ENCODE assay signal across 8 cellular contexts in the genomic region with DNA sequence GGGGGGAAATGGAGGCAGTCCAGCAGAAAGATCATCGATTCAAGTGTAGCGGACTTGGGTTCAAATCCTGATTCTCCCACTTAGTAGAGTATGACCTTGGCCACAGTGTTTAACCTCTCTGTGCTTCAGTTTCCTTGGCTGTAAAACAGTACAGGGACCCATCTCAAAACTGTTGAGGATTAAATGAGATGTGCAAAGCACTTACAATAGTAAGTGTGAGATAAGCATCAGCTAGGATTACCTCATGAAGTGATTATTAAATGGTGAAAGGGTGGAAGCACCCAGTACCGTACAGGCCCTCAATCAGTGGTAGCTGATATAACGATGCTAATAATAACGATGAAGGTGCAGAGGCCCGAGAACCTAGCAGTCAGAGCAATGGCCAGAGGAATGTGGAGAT. TPM values are rescaled to one million over a fixed set of nuclear protein-coding genes. Genes with fewer than 3 reads are reported as not detected.
DNase-seq lines count a peak whose midpoint lies in the region; ATAC-seq and TF ChIP-seq lines count a peak whose summit lies in the region.

No MANE protein-coding gene starts in this region.

- no peaks in the 10 kb centered on the region for H3K27me3 ChIP-seq in testis

- intact Hi-C loops in testis (cut with DNase I; ENCODE audit: low total_unique reads), result loop anchor here (10.0 kb wide), 2 partner anchors 71 to 101 kb away; partner anchors contain the start of genes NCBP2L and TSC22D3

- peak overlapping the region; percentile 49 for H3K4me3 ChIP-seq in coronary artery
- no peak overlapping the region for H3K4me3 ChIP-seq in skin epidermis
- no peak overlapping the region for H3K4me3 ChIP-seq in testis

- DNase-seq in coronary artery (ENCODE audit: low spot score) (no peak), testis (no peak), NCI-H2029 treated with DMSO at 0.1 percent for 48 hours (lab: John Stamatoyannopoulos, UW) (no peak), middle frontal gyrus (ENCODE audit: extremely low spot score, low spot score) (no peak)

- no peak for TF ChIP-seq CTCF in coronary artery (IDR thresholded peaks at IDR 0.05)
- TF ChIP-seq CTCF in testis (IDR thresholded peaks at IDR 0.05), result no peak

- no peaks in the 10 kb centered on the region for H3K36me3 ChIP-seq in testis (ENCODE audit: low read depth, missing control alignments)

- H3K27ac ChIP-seq in coronary artery (peak overlapping the region; percentile 82 to 98), skin epidermis (peak overlapping the region; percentile 4 to 94 (median 80)), testis (peak overlapping the region in 1 of 2 donors; percentile 88)

- ATAC-seq in GM19455 (IDR thresholded peaks at IDR 0.05; ENCODE audit: unreplicated experiment), result peak; percentile 5
- ATAC-seq in HG03439 (IDR thresholded peaks at IDR 0.05; ENCODE audit: unreplicated experiment), result peak; percentile 2
- ATAC-seq in HG02870 (IDR thresholded peaks at IDR 0.05; ENCODE audit: unreplicated experiment), result no peak

- no peaks in the 10 kb centered on the region for H3K4me1 ChIP-seq in testis

- no peaks in the 10 kb centered on the region for H3K9me3 ChIP-seq in testis

- no peak for TF ChIP-seq POLR2A in testis (IDR thresholded peaks at IDR 0.05)

- WGBS in testis, 2 donors, result 58 to 64% methylated on average over 6 of the region's 6 CpGs

RNA-seq across cellular contexts. Expression of gene PRPS1, which starts 45.1 kb away (rescaled TPM):
- 10 to 100 TPM; 38.7 to 39.3 TPM for total RNA-seq in testis
- polyA plus RNA-seq in testis (ENCODE audit: insufficient read depth, low read depth, low replicate concordance), result 32.7 TPM
